17 cellular contexts compared by ENCODE assay signal in the genomic region with DNA sequence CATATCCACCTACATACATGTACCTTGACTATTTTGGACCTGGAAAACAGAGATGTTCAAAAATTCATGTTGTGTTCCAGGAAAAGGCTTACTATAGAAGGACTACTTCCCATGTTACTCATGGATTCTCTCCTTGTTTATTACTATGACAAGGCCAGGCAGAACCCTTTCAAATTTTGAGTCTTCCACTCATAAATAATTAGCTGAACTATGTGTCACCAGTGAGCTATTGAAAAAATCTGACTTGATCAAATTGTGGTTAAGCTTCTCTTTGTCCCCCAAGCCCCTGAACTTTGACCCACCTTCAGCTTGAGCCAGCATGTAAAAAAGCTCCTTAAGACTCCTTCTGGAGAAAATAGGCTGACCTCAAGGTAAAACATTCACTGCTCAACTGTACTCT.
A peak's percentile ranks its signal among the peaks of the same experiment; 100 is the strongest.
DNase-seq lines count a peak whose midpoint lies in the region; ATAC-seq, FAIRE-seq and TF ChIP-seq lines count a peak whose summit lies in the region.
"Had no signal": no experiment of that assay in that cellular context is flagged by ENCODE, and none has a peak within 500 bp of the region (broad histone marks: within the 10 kb centered on the region; RNA-seq: fewer than 3 reads in every experiment).

No MANE protein-coding gene starts in this region.

- no peaks in the 10 kb centered on the region for H3K27me3 ChIP-seq in psoas muscle (ENCODE audit: insufficient read depth in 3 of 3, low read length in 2 of 3)
- H3K27me3 ChIP-seq: Peyer's patch had no signal

- H3K4me1 ChIP-seq in psoas muscle: no peaks in the 10 kb centered on the region
- H3K4me1 ChIP-seq: Peyer's patch had no signal

- DNase-seq in HCEC 1CT (peak; percentile 35), LoVo (ENCODE audit: low spot score) (peak; percentile 53), foreskin fibroblast (peak; percentile 38 to 66), urothelium cell line (ENCODE audit: low spot score) (peak; percentile 7), ureter (ENCODE audit: low spot score) (no peak), psoas muscle (no peak), GM12891 (ENCODE audit: insufficient read length, low spot score) (no peak)
- DNase-seq: DMS79 treated with DMSO at 0.1 percent for 48 hours, Karpas-422, NCI-H1105, NCI-H2081 treated with DMSO at 0.1 percent for 48 hours, NCI-H446 treated with DMSO at 0.1 percent for 48 hours, Peyer's patch, Right ventricle myocardium superior, T-cell had no signal

- H3K9me3 ChIP-seq in psoas muscle: no peaks in the 10 kb centered on the region
- H3K9me3 ChIP-seq: Peyer's patch had no signal

- TF ChIP-seq CTCF in foreskin fibroblast (IDR thresholded peaks at IDR 0.05; ENCODE audit: low read depth, low read length): no peak
- no peak for TF ChIP-seq CTCF in psoas muscle (IDR thresholded peaks at IDR 0.05)

- no peak for FAIRE-seq in urothelium cell line (lab: Jason Lieb, UNC)
- FAIRE-seq in GM12891 (lab: Jason Lieb, UNC): no peak
- FAIRE-seq: H1 had no signal

- H3K4me3 ChIP-seq in foreskin fibroblast (ENCODE audit: low read depth in 1 of 2, low read length in 2 of 2) (no peak overlapping the region), psoas muscle (no peak overlapping the region)
- H3K4me3 ChIP-seq: Peyer's patch had no signal

- ATAC-seq in psoas muscle: no peak
- ATAC-seq: T-cell had no signal

- TF ChIP-seq POLR2A in GM12891 (IDR thresholded peaks at IDR 0.05; ENCODE audit: low read depth, low read length): no peak

- intact Hi-C loops in psoas muscle (cut with DNase I): no loop called here

- H3K27ac ChIP-seq in psoas muscle: no peak overlapping the region
- H3K27ac ChIP-seq: C4-2B, Peyer's patch had no signal

- H3K36me3 ChIP-seq in psoas muscle (ENCODE audit: insufficient read depth in 1 of 2, low read depth in 1 of 2): no peaks in the 10 kb centered on the region
- H3K36me3 ChIP-seq: Peyer's patch had no signal

TF ChIP-seq in GM12891, 5 proteins besides CTCF, POLR2A, EP300 and RAD21:
- TF ChIP-seq SPI1 (IDR thresholded peaks at IDR 0.05; ENCODE audit: low read depth, low read length) (no peak), POLR2AphosphoS5 (IDR thresholded peaks at IDR 0.05; ENCODE audit: low read depth, low read length) (no peak), TAF1 (IDR thresholded peaks at IDR 0.05; ENCODE audit: low read depth, low read length) (no peak), POU2F2 (IDR thresholded peaks at IDR 0.05; ENCODE audit: low read depth, low read length) (no peak), PAX5 (IDR thresholded peaks at IDR 0.05; ENCODE audit: insufficient read depth, low read length, severe bottlenecking) (no peak)

Comparison
In these comparisons a context has a peak if more than half of its experiments do, and no peak if none do; other contexts are left out.
1. DNase-seq: peak in HCEC 1CT (single experiment), LoVo (single experiment), foreskin fibroblast (2 of 2) and urothelium cell line (single experiment); none in ureter (single experiment), psoas muscle (0 of 2) and GM12891 (single experiment).